In genomic region chr7:69199048-69199447, GRCh38 we compare ENCODE assay signal across 15 cellular contexts.
DNase-seq lines count a peak whose midpoint lies in the region; ATAC-seq, FAIRE-seq and TF ChIP-seq lines count a peak whose summit lies in the region.
"Had no signal": no experiment of that assay in that cellular context is flagged by ENCODE, and none has a peak within 500 bp of the region (broad histone marks: within the 10 kb centered on the region; RNA-seq: fewer than 3 reads in every experiment).

No MANE protein-coding gene starts in this region.

- no peaks in the 10 kb centered on the region for H4K20me1 ChIP-seq in DOHH2 (ENCODE audit: control insufficient read depth, insufficient read depth, low read depth, low read length)

- H3K9me3 ChIP-seq in DOHH2 (ENCODE audit: control insufficient read depth, insufficient read depth, low read length) (peaks cover 39% of the 10 kb centered on the region), kidney (ENCODE audit: control insufficient read depth in 1 of 2, low read length in 2 of 2) (no peaks in the 10 kb centered on the region)
- H3K9me3 ChIP-seq: prostate gland, uterus had no signal

- no peak for TF ChIP-seq CTCF in DOHH2 (IDR thresholded peaks at IDR 0.05; ENCODE audit: low read depth, low read length, poor library complexity, severe bottlenecking)
- no peak for TF ChIP-seq CTCF in natural killer cell (IDR thresholded peaks at IDR 0.05)
- TF ChIP-seq CTCF in kidney (IDR thresholded peaks at IDR 0.05; ENCODE audit: borderline replicate concordance, extremely low read depth, insufficient read depth), result no peak

- H3K27ac Mint-ChIP-seq in activated CD8-positive, alpha-beta memory T cell treated with anti-CD3 and anti-CD28 coated beads, Interleukin-2, amount 10 ng/mL, durations not matched to agents 7 days and 5 days, result peak overlapping the region; percentile 62
- peak overlapping the region; percentile 81 to 87 for H3K27ac Mint-ChIP-seq in T-cell
- H3K27ac Mint-ChIP-seq in natural killer cell, result peak overlapping the region; percentile 42 to 66

- no peaks in the 10 kb centered on the region for H3K36me3 Mint-ChIP-seq in activated CD8-positive, alpha-beta memory T cell treated with anti-CD3 and anti-CD28 coated beads, Interleukin-2, amount 10 ng/mL, durations not matched to agents 7 days and 5 days
- H3K36me3 Mint-ChIP-seq in T-cell, result no peaks in the 10 kb centered on the region
- no peaks in the 10 kb centered on the region for H3K36me3 Mint-ChIP-seq in natural killer cell

- H3K4me3 Mint-ChIP-seq in activated CD8-positive, alpha-beta memory T cell treated with anti-CD3 and anti-CD28 coated beads, Interleukin-2, amount 10 ng/mL, durations not matched to agents 7 days and 5 days, result no peak overlapping the region
- H3K4me3 Mint-ChIP-seq in T-cell (no peak overlapping the region), natural killer cell (no peak overlapping the region)

- no peaks in the 10 kb centered on the region for H3K9me2 ChIP-seq in DOHH2 (replicated peaks; ENCODE audit: control insufficient read depth, low read length)

- H3K4me1 Mint-ChIP-seq in activated CD8-positive, alpha-beta memory T cell treated with anti-CD3 and anti-CD28 coated beads, Interleukin-2, amount 10 ng/mL, durations not matched to agents 7 days and 5 days, result peaks cover 9% of the 10 kb centered on the region
- H3K4me1 Mint-ChIP-seq in T-cell (peaks cover 11 to 18% (median 16%) of the 10 kb centered on the region in 3 donors), natural killer cell (peaks cover 8 to 19% of the 10 kb centered on the region in 2 donors)

- H3K27me3 Mint-ChIP-seq in activated CD8-positive, alpha-beta memory T cell treated with anti-CD3 and anti-CD28 coated beads, Interleukin-2, amount 10 ng/mL, durations not matched to agents 7 days and 5 days, result no peaks in the 10 kb centered on the region
- H3K27me3 Mint-ChIP-seq in T-cell (no peaks in the 10 kb centered on the region), natural killer cell (ENCODE audit: low read depth in 2 of 2) (no peaks in the 10 kb centered on the region)

- peaks cover 21% of the 10 kb centered on the region for H3K9me3 Mint-ChIP-seq in activated CD8-positive, alpha-beta memory T cell treated with anti-CD3 and anti-CD28 coated beads, Interleukin-2, amount 10 ng/mL, durations not matched to agents 7 days and 5 days (ENCODE audit: low read depth)
- H3K9me3 Mint-ChIP-seq in T-cell, result peaks cover 24 to 29% (median 27%) of the 10 kb centered on the region in 3 donors
- H3K9me3 Mint-ChIP-seq in natural killer cell, result peaks cover 13 to 17% of the 10 kb centered on the region in 2 donors

- H3K4me2 ChIP-seq in DOHH2 (ENCODE audit: low read length), result peak overlapping the region; percentile 45

- H3K79me2 ChIP-seq in DOHH2 (ENCODE audit: control insufficient read depth, low read length), result no peaks in the 10 kb centered on the region

- no peak for DNase-seq in activated CD8-positive, alpha-beta memory T cell treated with anti-CD3 and anti-CD28 coated beads, Interleukin-2, amount 10 ng/mL, durations not matched to agents 7 days and 5 days
- DNase-seq in activated CD8-positive, alpha-beta memory T cell treated with anti-CD3 and anti-CD28 coated beads, Interleukin-2, amount 50 U/mL, for 4 hours, result no peak
- DNase-seq in T-cell (no peak), natural killer cell (no peak), kidney (no peak), AG20443 (ENCODE audit: low spot score) (no peak)
- DNase-seq: activated CD4-positive, CD25-positive, alpha-beta regulatory T cell; NCI-H187; SHP77; uterus had no signal

- H3K9ac ChIP-seq in kidney (ENCODE audit: low read length in 2 of 2), result no peak overlapping the region

- H3K27me3 ChIP-seq in DOHH2 (ENCODE audit: control insufficient read depth, low read length), result 0 out of 2 replicates have a peak, but pooled peaks cover 3% of the 10 kb centered on the region
- H3K27me3 ChIP-seq: uterus had no signal

- peaks cover 25% of the 10 kb centered on the region for H3F3A ChIP-seq in DOHH2 (ENCODE audit: control insufficient read depth, insufficient read depth)

- CTCF ChIA-PET in activated CD8-positive, alpha-beta memory T cell treated with anti-CD3 and anti-CD28 coated beads, Interleukin-2, amount 10 ng/mL, durations not matched to agents 7 days and 5 days (lab: Charles Lee), result no interaction called here
- CTCF ChIA-PET in T-cell (lab: Charles Lee), result interaction anchor here in 1 of 2 donors (0.5 to 0.6 kb wide), 2 partner anchors 36 to 1633 kb away, joined by 3 read pairs; no protein-coding TSS in a partner anchor

- H3K4me1 ChIP-seq in DOHH2 (ENCODE audit: control insufficient read depth, low read length) (peaks cover 19% of the 10 kb centered on the region), kidney (ENCODE audit: control insufficient read depth in 1 of 2, insufficient read depth in 1 of 2, low read depth in 1 of 2, low read length in 2 of 2) (no peaks in the 10 kb centered on the region)
- H3K4me1 ChIP-seq: prostate gland, uterus had no signal

- POLR2A ChIA-PET in T-cell (lab: Charles Lee), result no interaction called here

- H3K27ac ChIP-seq in DOHH2 (ENCODE audit: low read depth, low read length) (peak overlapping the region; percentile 75), kidney (ENCODE audit: low read depth in 2 of 2, low read length in 2 of 2) (no peak overlapping the region)
- H3K27ac ChIP-seq: prostate gland, uterus had no signal

- no peak for ATAC-seq in activated CD8-positive, alpha-beta memory T cell treated with anti-CD3 and anti-CD28 coated beads, Interleukin-2, amount 10 ng/mL, durations not matched to agents 7 days and 5 days
- ATAC-seq in T-cell (replicated peaks in 1 of 4) (peak in 3 of 4 experiments; percentile 19 to 65 (median 44)), natural killer cell (no peak), GM19467 (IDR thresholded peaks at IDR 0.05; ENCODE audit: unreplicated experiment) (no peak)
- ATAC-seq: esophagus mucosa, HCT116 had no signal

- FAIRE-seq in kidney (lab: Jason Lieb, UNC), result no peak

- H3K4me3 ChIP-seq in DOHH2 (ENCODE audit: low read length), result peak overlapping the region; percentile 35
- no peak overlapping the region for H3K4me3 ChIP-seq in kidney (ENCODE audit: low read length in 2 of 2)
- H3K4me3 ChIP-seq: prostate gland, uterus had no signal

- H3K36me3 ChIP-seq in DOHH2 (ENCODE audit: control insufficient read depth, low read length) (no peaks in the 10 kb centered on the region), kidney (ENCODE audit: control insufficient read depth in 1 of 2, insufficient read depth in 2 of 2, low read length in 2 of 2) (no peaks in the 10 kb centered on the region)
- H3K36me3 ChIP-seq: prostate gland, uterus had no signal

- intact Hi-C loops in natural killer cell (cut with micrococcal nuclease), result no loop called here
- intact Hi-C loops in kidney (cut with DNase I), result no loop called here

Comparison
In these comparisons a context has a peak if more than half of its experiments do, and no peak if none do; other contexts are left out.
1. ATAC-seq: peak in T-cell (3 of 4); none in activated CD8-positive, alpha-beta memory T cell treated with anti-CD3 and anti-CD28 coated beads, Interleukin-2, amount 10 ng/mL, durations not matched to agents 7 days and 5 days (single experiment), natural killer cell (0 of 3) and GM19467 (single experiment).
2. Peak in every context shown above with its lines, with median percentiles within 50 percentile points of each other: H3K27ac Mint-ChIP-seq.